Comparison of ENCODE assay signal across 24 cellular contexts in the genomic region with DNA sequence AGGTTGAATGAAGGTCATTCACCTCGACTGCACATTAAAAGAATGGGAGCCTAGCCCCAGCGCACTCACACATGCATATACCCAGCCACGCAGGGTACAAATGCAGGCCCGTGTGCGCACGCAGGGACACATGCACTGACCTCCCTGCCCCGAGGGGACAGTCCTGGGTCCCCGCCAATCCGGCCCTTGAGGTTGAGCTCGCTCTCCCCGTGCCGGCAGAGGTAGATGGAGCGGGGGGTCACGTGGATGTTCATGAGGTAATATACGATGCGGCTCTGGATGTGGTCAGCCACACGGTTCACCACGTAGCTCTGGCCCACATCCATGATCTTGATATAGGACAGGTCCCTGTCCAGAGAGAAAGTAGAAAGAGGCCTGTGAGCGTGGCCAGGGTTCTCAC. TPM values are rescaled to one million over a fixed set of nuclear protein-coding genes. Genes with fewer than 3 reads are reported as not detected.
DNase-seq lines count a peak whose midpoint lies in the region; ATAC-seq, FAIRE-seq and TF ChIP-seq lines count a peak whose summit lies in the region.
"Had no signal": no experiment of that assay in that cellular context is flagged by ENCODE, and none has a peak within 500 bp of the region (broad histone marks: within the 10 kb centered on the region; RNA-seq: fewer than 3 reads in every experiment).

No MANE protein-coding gene starts in this region.

- H3K27ac Mint-ChIP-seq in stimulated activated effector memory CD8-positive, alpha-beta T cell treated with anti-CD3 and anti-CD28 coated beads, Interleukin-12 subunit alpha, Interleukin-12 subunit beta, amount 100 ng/mL, for 72 hours = peak overlapping the region; percentile 5
- no peak overlapping the region for H3K27ac Mint-ChIP-seq in endothelial cell (ENCODE audit: unreplicated experiment)
- H3K27ac Mint-ChIP-seq: CD8-positive, alpha-beta memory T cell had no signal

- H3K27me3 ChIP-seq in keratinocyte (ENCODE audit: control insufficient read depth, extremely low read depth, insufficient read depth, low read length) = no peaks in the 10 kb centered on the region
- H3K27me3 ChIP-seq: MG63 had no signal

- no peaks in the 10 kb centered on the region for H3K79me2 ChIP-seq in keratinocyte (ENCODE audit: control insufficient read depth, insufficient read depth, low read length)

- no peaks in the 10 kb centered on the region for H3K4me1 Mint-ChIP-seq in stimulated activated effector memory CD8-positive, alpha-beta T cell treated with anti-CD3 and anti-CD28 coated beads, Interleukin-12 subunit alpha, Interleukin-12 subunit beta, amount 100 ng/mL, for 72 hours
- no peaks in the 10 kb centered on the region for H3K4me1 Mint-ChIP-seq in endothelial cell (ENCODE audit: unreplicated experiment)

- peak; percentile 17 for ATAC-seq in stimulated activated effector memory CD8-positive, alpha-beta T cell treated with anti-CD3 and anti-CD28 coated beads, Interleukin-12 subunit alpha, Interleukin-12 subunit beta, amount 100 ng/mL, for 72 hours
- ATAC-seq: HCT116 had no signal

- no peaks in the 10 kb centered on the region for H3K9me3 Mint-ChIP-seq in stimulated activated effector memory CD8-positive, alpha-beta T cell treated with anti-CD3 and anti-CD28 coated beads, Interleukin-12 subunit alpha, Interleukin-12 subunit beta, amount 100 ng/mL, for 72 hours
- H3K9me3 Mint-ChIP-seq in endothelial cell (ENCODE audit: unreplicated experiment) = no peaks in the 10 kb centered on the region
- H3K9me3 Mint-ChIP-seq: CD8-positive, alpha-beta memory T cell had no signal

- H3K27ac ChIP-seq in epithelial cell of prostate (peak overlapping the region; percentile 45), keratinocyte (ENCODE audit: control insufficient read depth, insufficient read depth, low read length) (peak overlapping the region; percentile 51)

- no peak for FAIRE-seq in keratinocyte (lab: Jason Lieb, UNC)
- FAIRE-seq: GM12892, GM19239 had no signal

- DNase-seq in epithelial cell of prostate (ENCODE audit: low read depth, low spot score) (no peak), keratinocyte (ENCODE audit: low read depth, low spot score) (no peak), endothelial cell (ENCODE audit: low spot score) (no peak)
- no peak for DNase-seq in stimulated activated effector memory CD8-positive, alpha-beta T cell treated with anti-CD3 and anti-CD28 coated beads, Interleukin-12 subunit alpha, Interleukin-12 subunit beta, amount 100 ng/mL, for 72 hours (ENCODE audit: low spot score in 2 of 2)
- no peak for DNase-seq in activated naive CD4-positive, alpha-beta T cell treated with Interleukin-2 at 50 U/mL for 16 hours
- DNase-seq: C1 segment of cervical spinal cord; Calu3; CD8-positive, alpha-beta memory T cell; DND-41; IMR-90; KG1; MG63; NCI-H1105 treated with DMSO at 0.1 percent for 48 hours; NCI-H146; NCI-H1930; NCI-H2107; NCI-H524; NCI-H82; NK-92 treated with Interleukin-12 subunit alpha and Interleukin-12 subunit beta, amount 100 ng/mL, for 24 hours; PC-3; SHP77 had no signal

- TF ChIP-seq CTCF in keratinocyte (optimal IDR thresholded peaks at IDR 0.05 in 1 of 3, IDR thresholded peaks at IDR 0.05 in 1 of 3, conservative IDR thresholded peaks at IDR 0.05 in 1 of 3; ENCODE audit: extremely low read depth in 1 of 3, insufficient read depth in 2 of 3, low read length in 3 of 3) (no peak), endothelial cell (IDR thresholded peaks at IDR 0.05; ENCODE audit: unreplicated experiment) (no peak)

- no peak overlapping the region for H3K9ac ChIP-seq in keratinocyte (ENCODE audit: control insufficient read depth, extremely low read depth, insufficient read depth, low read length)

- dilution Hi-C loops in keratinocyte (cut with MboI; ENCODE audit: extremely low pct_ligation_motif_present, low sequenced_read_pairs) = no loop called here

- peaks cover 2% of the 10 kb centered on the region for H3K27me3 Mint-ChIP-seq in endothelial cell (ENCODE audit: unreplicated experiment)

- H3K9me1 ChIP-seq in keratinocyte (ENCODE audit: control insufficient read depth, extremely low read depth, insufficient read depth, low read length) = no peaks in the 10 kb centered on the region

- peaks cover 11% of the 10 kb centered on the region for H3K4me1 ChIP-seq in keratinocyte (ENCODE audit: control insufficient read depth, extremely low read depth, insufficient read depth, low read length)

- peaks cover 100% of the 10 kb centered on the region for H3K36me3 Mint-ChIP-seq in stimulated activated effector memory CD8-positive, alpha-beta T cell treated with anti-CD3 and anti-CD28 coated beads, Interleukin-12 subunit alpha, Interleukin-12 subunit beta, amount 100 ng/mL, for 72 hours
- peaks cover 21% of the 10 kb centered on the region for H3K36me3 Mint-ChIP-seq in endothelial cell (ENCODE audit: low read depth, unreplicated experiment)
- H3K36me3 Mint-ChIP-seq: CD8-positive, alpha-beta memory T cell had no signal

- H3K9me3 ChIP-seq in keratinocyte (ENCODE audit: control insufficient read depth, low read depth, low read length) = no peaks in the 10 kb centered on the region
- H3K9me3 ChIP-seq: MG63 had no signal

- peaks cover 24 to 30% of the 10 kb centered on the region in 2 experiments for H3K36me3 ChIP-seq in keratinocyte (ENCODE audit: control insufficient read depth in 2 of 2, extremely low read depth in 1 of 2, insufficient read depth in 2 of 2, low read length in 2 of 2)
- H3K36me3 ChIP-seq: MG63 had no signal

- H3K4me2 ChIP-seq in keratinocyte (ENCODE audit: control insufficient read depth, extremely low read depth, insufficient read depth, low read depth, low read length) = peak overlapping the region; percentile 19

- no peak overlapping the region for H3K4me3 ChIP-seq in keratinocyte (ENCODE audit: control insufficient read depth in 2 of 3, extremely low read depth in 1 of 3, insufficient read depth in 2 of 3, low read depth in 1 of 3, low read length in 3 of 3)
- H3K4me3 ChIP-seq: MG63 had no signal

- no peaks in the 10 kb centered on the region for H4K20me1 ChIP-seq in keratinocyte (ENCODE audit: control insufficient read depth, extremely low read depth, insufficient read depth, low read length)

- H3K4me3 Mint-ChIP-seq in stimulated activated effector memory CD8-positive, alpha-beta T cell treated with anti-CD3 and anti-CD28 coated beads, Interleukin-12 subunit alpha, Interleukin-12 subunit beta, amount 100 ng/mL, for 72 hours = no peak overlapping the region
- H3K4me3 Mint-ChIP-seq in endothelial cell (ENCODE audit: unreplicated experiment) = no peak overlapping the region
- H3K4me3 Mint-ChIP-seq: CD8-positive, alpha-beta memory T cell had no signal

- H2AFZ ChIP-seq in keratinocyte (ENCODE audit: control insufficient read depth, low read length) = no peak overlapping the region

RNA-seq across cellular contexts. Expression of a gene that starts 20.5 kb away (rescaled TPM):
- polyA plus RNA-seq in keratinocyte = 15.1 to 22.0 TPM (median 16.2 TPM) in 3 replicates
- polyA plus RNA-seq in keratinocyte (2011; ENCODE audit: low read depth) = 1.7 TPM
- polyA plus RNA-seq in keratinocyte (2011; cell fraction: cytosol; rRNA removed) = 5.0 and 7.1 TPM in 2 replicates
- polyA plus RNA-seq in keratinocyte (2011; cell fraction: nucleus; rRNA removed) = 70.4 and 80.0 TPM in 2 replicates
- polyA plus RNA-seq in keratinocyte (2012; ENCODE audit: low replicate concordance) = 2.5 and 18.7 TPM in 2 replicates
- 16.9 to 49.6 TPM (median 29.4 TPM) in 3 replicates for polyA minus RNA-seq in keratinocyte
- polyA minus RNA-seq in keratinocyte (2011; cell fraction: cytosol; rRNA and poly(A)+ RNA removed) = 5.6 TPM
- 20.3 and 25.0 TPM in 2 replicates for polyA minus RNA-seq in keratinocyte (2011; cell fraction: nucleus; rRNA and poly(A)+ RNA removed)
- 11.5 TPM for total RNA-seq in endothelial cell (ENCODE audit: unreplicated experiment)

RNA-seq across cellular contexts. Expression of a gene that starts 27.5 kb away (rescaled TPM):
- 5.7 to 10.0 TPM (median 6.3 TPM) in 3 replicates for polyA plus RNA-seq in keratinocyte
- not detected for polyA plus RNA-seq in keratinocyte (2011; ENCODE audit: low read depth)
- polyA plus RNA-seq in keratinocyte (2011; cell fraction: cytosol; rRNA removed) = 1.2 and 1.9 TPM in 2 replicates
- polyA plus RNA-seq in keratinocyte (2011; cell fraction: nucleus; rRNA removed) = 43.3 and 53.6 TPM in 2 replicates
- polyA plus RNA-seq in keratinocyte (2012; ENCODE audit: low replicate concordance) = 1.1 and 14.8 TPM in 2 replicates
- 6.8 to 20.4 TPM (median 19.2 TPM) in 3 replicates for polyA minus RNA-seq in keratinocyte
- polyA minus RNA-seq in keratinocyte (2011; cell fraction: cytosol; rRNA and poly(A)+ RNA removed) = 1.3 TPM
- polyA minus RNA-seq in keratinocyte (2011; cell fraction: nucleus; rRNA and poly(A)+ RNA removed) = 9.9 and 14.7 TPM in 2 replicates
- 0.77 TPM for total RNA-seq in endothelial cell (ENCODE audit: unreplicated experiment)
- total RNA-seq: CD8-positive, alpha-beta memory T cell had no signal
- polyA plus RNA-seq: CD8-positive, alpha-beta memory T cell had no signal

RNA-seq across cellular contexts. Expression of a gene that starts 32.1 kb away (rescaled TPM):
- 94.4 to 159 TPM (median 95.5 TPM) in 3 replicates for polyA plus RNA-seq in keratinocyte
- polyA plus RNA-seq in keratinocyte (2011; ENCODE audit: low read depth) = 15.8 TPM
- polyA plus RNA-seq in keratinocyte (2011; cell fraction: cytosol; rRNA removed) = 123 and 181 TPM in 2 replicates
- polyA plus RNA-seq in keratinocyte (2011; cell fraction: nucleus; rRNA removed) = 73.3 and 94.4 TPM in 2 replicates
- polyA plus RNA-seq in keratinocyte (2012; ENCODE audit: low replicate concordance) = 62.3 and 188 TPM in 2 replicates
- 120 to 289 TPM (median 147 TPM) in 3 replicates for polyA minus RNA-seq in keratinocyte
- polyA minus RNA-seq in keratinocyte (2011; cell fraction: cytosol; rRNA and poly(A)+ RNA removed) = 189 TPM
- polyA minus RNA-seq in keratinocyte (2011; cell fraction: nucleus; rRNA and poly(A)+ RNA removed) = 35.5 and 38.2 TPM in 2 replicates
- 283 TPM for total RNA-seq in endothelial cell (ENCODE audit: unreplicated experiment)

RNA-seq across cellular contexts. Expression of a gene that starts 59.0 kb away (rescaled TPM):
- polyA plus RNA-seq in keratinocyte = 59.4 to 91.3 TPM (median 74.4 TPM) in 3 replicates
- polyA plus RNA-seq in keratinocyte (2011; ENCODE audit: low read depth) = 8.7 TPM
- polyA plus RNA-seq in keratinocyte (2011; cell fraction: cytosol; rRNA removed) = 8.5 and 16.8 TPM in 2 replicates
- polyA plus RNA-seq in keratinocyte (2011; cell fraction: nucleus; rRNA removed) = 396 and 457 TPM in 2 replicates
- polyA plus RNA-seq in keratinocyte (2012; ENCODE audit: low replicate concordance) = 46.3 and 192 TPM in 2 replicates
- polyA minus RNA-seq in keratinocyte = 78.9 to 245 TPM (median 83.6 TPM) in 3 replicates
- 21.9 TPM for polyA minus RNA-seq in keratinocyte (2011; cell fraction: cytosol; rRNA and poly(A)+ RNA removed)
- polyA minus RNA-seq in keratinocyte (2011; cell fraction: nucleus; rRNA and poly(A)+ RNA removed) = 136 and 145 TPM in 2 replicates
- total RNA-seq in endothelial cell (ENCODE audit: unreplicated experiment) = 5.2 TPM
- polyA plus RNA-seq: CD8-positive, alpha-beta memory T cell had no signal
